Comparison of ENCODE assay signal across 18 cellular contexts in the genomic region with DNA sequence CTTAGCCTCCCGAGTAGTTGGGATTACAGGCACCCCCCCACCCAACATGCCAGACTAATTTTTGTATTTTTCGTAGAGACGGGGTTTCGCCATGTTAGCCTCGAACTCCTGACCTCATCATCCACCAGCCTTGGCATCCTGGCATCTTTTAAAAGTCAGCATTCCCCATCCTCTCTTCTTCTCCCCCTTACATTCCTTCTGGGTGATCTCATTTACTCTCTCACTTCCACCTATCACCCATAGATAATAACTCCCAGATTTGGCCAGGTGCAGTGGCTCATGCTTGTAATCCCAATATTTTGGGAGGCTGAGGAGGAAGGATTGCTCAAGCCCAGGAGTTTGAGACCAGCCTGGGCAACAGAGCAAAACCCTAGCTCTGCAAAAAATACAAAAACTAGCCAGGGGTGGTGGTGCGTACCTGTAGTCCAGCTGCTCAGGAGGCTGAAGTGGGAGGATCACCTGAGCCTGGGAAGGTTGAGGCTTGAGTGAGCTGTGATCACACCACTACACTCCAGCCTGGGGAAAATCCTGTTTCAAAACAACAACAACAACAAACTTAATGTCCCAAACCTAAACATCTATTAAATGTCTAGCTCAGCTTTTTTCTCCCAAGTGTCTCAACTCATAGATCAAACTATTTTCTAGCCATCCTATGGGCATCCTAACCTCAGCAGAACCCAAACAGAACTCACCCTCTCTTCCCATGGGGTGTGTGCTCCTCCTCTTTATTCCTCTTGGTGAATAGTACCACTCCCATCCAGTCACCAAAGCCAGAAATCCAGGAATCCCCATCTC. TPM values are rescaled to one million over a fixed set of nuclear protein-coding genes. Genes with fewer than 3 reads are reported as not detected.
A peak's percentile ranks its signal among the peaks of the same experiment; 100 is the strongest.
DNase-seq lines count a peak whose midpoint lies in the region; ATAC-seq and TF ChIP-seq lines count a peak whose summit lies in the region.
"Had no signal": no experiment of that assay in that cellular context is flagged by ENCODE, and none has a peak within 500 bp of the region (broad histone marks: within the 10 kb centered on the region; RNA-seq: fewer than 3 reads in every experiment).

No MANE protein-coding gene starts in this region.

- peaks cover 6% of the 10 kb centered on the region; the same call in 1 of the 2 replicates for H3K9me3 ChIP-seq in Caco-2
- H3K9me3 ChIP-seq in IMR-90 (ENCODE audit: control insufficient read depth, insufficient read depth, low read length): no peaks in the 10 kb centered on the region
- H3K9me3 ChIP-seq in ascending aorta: peaks cover 0 to 6% of the 10 kb centered on the region in 2 donors
- H3K9me3 ChIP-seq: HAP-1 had no signal

- no peak for TF ChIP-seq POLR2A in IMR-90 (IDR thresholded peaks at IDR 0.05; ENCODE audit: low read depth, low read length)

- H3K18ac ChIP-seq in IMR-90 (ENCODE audit: low read depth, low read length): no peak overlapping the region

- H3K27ac ChIP-seq in IMR-90 (ENCODE audit: insufficient read depth, low read length) (no peak overlapping the region), ascending aorta (no peak overlapping the region)
- H3K27ac ChIP-seq: PC-9 had no signal

- H3K79me1 ChIP-seq in IMR-90 (ENCODE audit: low read depth in 1 of 2, low read length in 2 of 2): no peaks in the 10 kb centered on the region

- no peak overlapping the region for H2BK5ac ChIP-seq in IMR-90 (ENCODE audit: low read depth, low read length, poor library complexity, severe bottlenecking)

- TF ChIP-seq RAD21 in IMR-90 (IDR thresholded peaks at IDR 0.05; ENCODE audit: low read length): no peak

- POLR2A ChIA-PET in Caco-2 (lab: Charles Lee): no interaction called here
- POLR2A ChIA-PET in IMR-90 (lab: Charles Lee; ENCODE audit: unreplicated experiment): no interaction called here

- no peak overlapping the region for H2BK120ac ChIP-seq in IMR-90 (ENCODE audit: low read depth, low read length)

- CTCF ChIA-PET in Caco-2 (lab: Charles Lee): no interaction called here
- CTCF ChIA-PET in IMR-90 (lab: Yijun Ruan, JAX): no interaction called here

- no peak overlapping the region for H3K4me2 ChIP-seq in IMR-90 (ENCODE audit: low read depth, low read length)
- H3K4me2 ChIP-seq: PC-9 had no signal

- no peak overlapping the region for H3K4ac ChIP-seq in IMR-90 (ENCODE audit: low read depth, low read length)

- H3K56ac ChIP-seq in IMR-90 (ENCODE audit: extremely low read depth, insufficient read depth, low read length): no peak overlapping the region

- TF ChIP-seq CTCF in Caco-2 (IDR thresholded peaks at IDR 0.05; ENCODE audit: insufficient read depth in 1 of 2, low read depth in 1 of 2, low read length in 1 of 2, severe bottlenecking in 1 of 2, unreplicated experiment in 1 of 2) (no peak), IMR-90 (conservative IDR thresholded peaks at IDR 0.05; ENCODE audit: low read depth, low read length) (no peak), progenitor cell of endocrine pancreas (IDR thresholded peaks at IDR 0.05; ENCODE audit: unreplicated experiment) (no peak), ascending aorta (IDR thresholded peaks at IDR 0.05) (no peak)

- H4K8ac ChIP-seq in IMR-90 (ENCODE audit: low read depth in 2 of 2, low read length in 2 of 2): no peak overlapping the region

- H4K5ac ChIP-seq in IMR-90 (ENCODE audit: low read depth, low read length): no peak overlapping the region

- H3K23ac ChIP-seq in IMR-90 (ENCODE audit: low read depth, low read length): no peak overlapping the region

- H3K4me3 ChIP-seq in Caco-2 (ENCODE audit: low read depth, low read length) (no peak overlapping the region), IMR-90 (ENCODE audit: insufficient read depth, low read depth, low read length) (no peak overlapping the region), ascending aorta (no peak overlapping the region)
- H3K4me3 ChIP-seq: HAP-1, PC-9 had no signal

- no peak overlapping the region for H2AFZ ChIP-seq in IMR-90 (replicated peaks; ENCODE audit: low read length, poor library complexity)
- H2AFZ ChIP-seq: PC-9 had no signal

- no peak overlapping the region for H2BK15ac ChIP-seq in IMR-90 (ENCODE audit: low read depth, low read length)

- H3K4me3 Mint-ChIP-seq in Caco-2 (ENCODE audit: unreplicated experiment) (no peak overlapping the region), progenitor cell of endocrine pancreas (ENCODE audit: low read depth) (no peak overlapping the region)
- H3K4me3 Mint-ChIP-seq in dendritic cell treated with granulocyte-macrophage colony-stimulating factor and Interleukin-4, amounts not matched to agents 40 ng/mL and 50 ng/mL, for 4 days: no peak overlapping the region

- BruUV-seq in Caco-2 (replicated peaks; lab: Mats Ljungman, UMichigan) (no TSS peak), IMR-90 (replicated peaks; lab: Mats Ljungman, UMichigan) (no TSS peak)

- H3K36me3 ChIP-seq in Caco-2 (ENCODE audit: control insufficient read depth, insufficient read depth, low read length): no peaks in the 10 kb centered on the region
- no peaks in the 10 kb centered on the region for H3K36me3 ChIP-seq in IMR-90 (ENCODE audit: control insufficient read depth, insufficient read depth, low read length)
- H3K36me3 ChIP-seq in ascending aorta: no peaks in the 10 kb centered on the region
- H3K36me3 ChIP-seq: HAP-1 had no signal

- no peaks in the 10 kb centered on the region for H4K20me1 ChIP-seq in IMR-90 (ENCODE audit: insufficient read depth, low read length)

- no peaks in the 10 kb centered on the region for H3K9me1 ChIP-seq in IMR-90 (ENCODE audit: insufficient read depth, low read length)

- H2BK20ac ChIP-seq in IMR-90 (ENCODE audit: low read depth, low read length): no peak overlapping the region

- no peak overlapping the region for H2AK9ac ChIP-seq in IMR-90 (replicated peaks; ENCODE audit: low read depth, low read length, poor library complexity)

- peak overlapping the region; percentile 60 for H3K27ac Mint-ChIP-seq in Caco-2 (ENCODE audit: unreplicated experiment)
- H3K27ac Mint-ChIP-seq in dendritic cell treated with granulocyte-macrophage colony-stimulating factor and Interleukin-4, amounts not matched to agents 40 ng/mL and 50 ng/mL, for 4 days: peak overlapping the region; percentile 1
- H3K27ac Mint-ChIP-seq in progenitor cell of endocrine pancreas: peak overlapping the region; percentile 31

- H3K9me3 Mint-ChIP-seq in Caco-2 (ENCODE audit: unreplicated experiment) (peaks cover 36% of the 10 kb centered on the region), progenitor cell of endocrine pancreas (ENCODE audit: low read depth) (peaks cover 26% of the 10 kb centered on the region)
- peaks cover 13% of the 10 kb centered on the region for H3K9me3 Mint-ChIP-seq in dendritic cell treated with granulocyte-macrophage colony-stimulating factor and Interleukin-4, amounts not matched to agents 40 ng/mL and 50 ng/mL, for 4 days

- intact Hi-C loops in Caco-2 (cut with micrococcal nuclease; ENCODE audit: unreplicated experiment) (no loop called here), IMR-90 (cut with micrococcal nuclease) (no loop called here), ascending aorta (cut with DNase I) (no loop called here)
- intact Hi-C loops in dendritic cell treated with granulocyte-macrophage colony-stimulating factor and Interleukin-4, amounts not matched to agents 40 ng/mL and 50 ng/mL, for 4 days (cut with micrococcal nuclease): no loop called here

- in situ Hi-C loops in IMR-90 (cut with MboI; ENCODE audit: low sequenced_read_pairs): no loop called here

- ATAC-seq in IMR-90 (ENCODE audit: low read depth) (no peak), HG03139 (IDR thresholded peaks at IDR 0.05; ENCODE audit: unreplicated experiment) (no peak)

- H3K27me3 Mint-ChIP-seq in Caco-2 (ENCODE audit: insufficient read depth, unreplicated experiment): no peaks in the 10 kb centered on the region
- peaks cover 6% of the 10 kb centered on the region for H3K27me3 Mint-ChIP-seq in dendritic cell treated with granulocyte-macrophage colony-stimulating factor and Interleukin-4, amounts not matched to agents 40 ng/mL and 50 ng/mL, for 4 days
- H3K27me3 Mint-ChIP-seq in progenitor cell of endocrine pancreas: peaks cover 35% of the 10 kb centered on the region

- H3K36me3 Mint-ChIP-seq in Caco-2 (ENCODE audit: insufficient read depth, unreplicated experiment): peaks cover 6% of the 10 kb centered on the region
- H3K36me3 Mint-ChIP-seq in dendritic cell treated with granulocyte-macrophage colony-stimulating factor and Interleukin-4, amounts not matched to agents 40 ng/mL and 50 ng/mL, for 4 days (ENCODE audit: low read depth): peaks cover 6% of the 10 kb centered on the region
- no peaks in the 10 kb centered on the region for H3K36me3 Mint-ChIP-seq in progenitor cell of endocrine pancreas (ENCODE audit: insufficient read depth)

- DNase-seq in Caco-2 (no peak), IMR-90 (no peak), progenitor cell of endocrine pancreas (ENCODE audit: low spot score, unreplicated experiment) (no peak), islet precursor cell (no peak), ascending aorta (ENCODE audit: low spot score in 2 of 2) (no peak)
- DNase-seq: ACHN, DMS 273 treated with DMSO at 0.1 percent for 48 hours, DND-41, KBM-7, NCI-H1417 treated with DMSO at 0.1 percent for 48 hours, NCI-H187 treated with DMSO at 0.1 percent for 48 hours, NCI-H345, NCI-H524 treated with DMSO at 0.1 percent for 48 hours, PC-9 had no signal

- H3K27me3 ChIP-seq in Caco-2 (replicated peaks; ENCODE audit: control insufficient read depth, insufficient read depth, low read length) (no peaks in the 10 kb centered on the region), IMR-90 (ENCODE audit: control insufficient read depth, insufficient read depth, low read length) (peaks cover 10% of the 10 kb centered on the region), ascending aorta (no peaks in the 10 kb centered on the region)

- H2AK5ac ChIP-seq in IMR-90 (ENCODE audit: low read depth, low read length): no peak overlapping the region

- no peak overlapping the region for H4K91ac ChIP-seq in IMR-90 (ENCODE audit: insufficient read depth, low read depth, low read length)

- dilution Hi-C loops in IMR-90 (cut with HindIII; ENCODE audit: low sequenced_read_pairs, unreplicated experiment): no loop called here

- H3K4me1 Mint-ChIP-seq in Caco-2 (ENCODE audit: low read depth, unreplicated experiment): peaks cover 21% of the 10 kb centered on the region
- peaks cover 47% of the 10 kb centered on the region for H3K4me1 Mint-ChIP-seq in dendritic cell treated with granulocyte-macrophage colony-stimulating factor and Interleukin-4, amounts not matched to agents 40 ng/mL and 50 ng/mL, for 4 days (ENCODE audit: low read depth)
- peaks cover 16% of the 10 kb centered on the region for H3K4me1 Mint-ChIP-seq in progenitor cell of endocrine pancreas (ENCODE audit: low read depth)

- no peak overlapping the region for H3K14ac ChIP-seq in IMR-90 (replicated peaks; ENCODE audit: low read depth, low read length)

- H3K4me1 ChIP-seq in Caco-2: peaks cover 16% of the 10 kb centered on the region
- H3K4me1 ChIP-seq in IMR-90 (ENCODE audit: control insufficient read depth, insufficient read depth, low read length): no peaks in the 10 kb centered on the region
- H3K4me1 ChIP-seq in ascending aorta: no peaks in the 10 kb centered on the region
- H3K4me1 ChIP-seq: HAP-1 had no signal

- H3K9ac ChIP-seq in IMR-90 (ENCODE audit: low read depth, low read length): no peak overlapping the region

- 65% methylated on average over 4 of the region's 6 CpGs; no CpG with 5 or more reads in 1 of the 2 experiments for WGBS in IMR-90 (ENCODE audit: extremely low coverage in 2 of 2, insufficient read length in 1 of 2), 2 experiments

RNA-seq across cellular contexts. Expression of gene SSTR2, which starts 16.1 kb away (rescaled TPM):
- total RNA-seq in Caco-2 (2022) (0.14 and 0.32 TPM in 2 replicates), IMR-90 (2012; rRNA removed) (not detected in 2 replicates), progenitor cell of endocrine pancreas (2.6 TPM in 2 replicates), ascending aorta (5.4 TPM)
- under 0.01 TPM in 1 of 2 replicates, not detected in the other for polyA plus RNA-seq in IMR-90 (2012; rRNA removed)
- 0.02 TPM in 1 of 2 replicates, not detected in the other for polyA plus RNA-seq in IMR-90 (2012; cell fraction: cytosol; rRNA removed)
- polyA plus RNA-seq in IMR-90 (2012; cell fraction: nucleus; rRNA removed; ENCODE audit: low replicate concordance): 0.01 and 0.11 TPM in 2 replicates
- total RNA-seq: PC-9 had no signal
- polyA plus RNA-seq: CD14-positive monocyte had no signal

RNA-seq across cellular contexts. Expression of gene COG1, which starts 44.1 kb away (rescaled TPM):
- total RNA-seq in Caco-2 (2022) (36.8 and 37.3 TPM in 2 replicates), IMR-90 (2012; rRNA removed) (14.4 and 18.3 TPM in 2 replicates), progenitor cell of endocrine pancreas (50.5 and 54.5 TPM in 2 replicates), ascending aorta (35.9 TPM)
- polyA plus RNA-seq in IMR-90 (2012; rRNA removed): 35.1 and 40.2 TPM in 2 replicates
- polyA plus RNA-seq in IMR-90 (2012; cell fraction: cytosol; rRNA removed): 15.0 and 15.4 TPM in 2 replicates
- polyA plus RNA-seq in IMR-90 (2012; cell fraction: nucleus; rRNA removed; ENCODE audit: low replicate concordance): 85.9 and 135 TPM in 2 replicates

RNA-seq across cellular contexts. Expression of gene SLC39A11, which starts 56.2 kb away (rescaled TPM):
- 24.9 and 26.4 TPM in 2 replicates for total RNA-seq in Caco-2 (2022)
- 12.5 and 14.3 TPM in 2 replicates for total RNA-seq in IMR-90 (2012; rRNA removed)
- polyA plus RNA-seq in IMR-90 (2012; rRNA removed): 8.6 and 8.8 TPM in 2 replicates
- polyA plus RNA-seq in IMR-90 (2012; cell fraction: cytosol; rRNA removed): 13.9 and 17.7 TPM in 2 replicates
- polyA plus RNA-seq in IMR-90 (2012; cell fraction: nucleus; rRNA removed; ENCODE audit: low replicate concordance): 5.1 and 6.1 TPM in 2 replicates
- 18.0 and 20.5 TPM in 2 replicates for total RNA-seq in progenitor cell of endocrine pancreas
- total RNA-seq in ascending aorta: 4.9 TPM

Comparison
In these comparisons a context has a peak if more than half of its experiments do, and no peak if none do; other contexts are left out.
1. H3K27ac Mint-ChIP-seq: peak in every context shown above with its lines; median percentile 60 in Caco-2; 31 in progenitor cell of endocrine pancreas; 1 in dendritic cell treated with granulocyte-macrophage colony-stimulating factor and Interleukin-4, amounts not matched to agents 40 ng/mL and 50 ng/mL, for 4 days.